ENCODE assay signal across 1 cellular context in the genomic region with DNA sequence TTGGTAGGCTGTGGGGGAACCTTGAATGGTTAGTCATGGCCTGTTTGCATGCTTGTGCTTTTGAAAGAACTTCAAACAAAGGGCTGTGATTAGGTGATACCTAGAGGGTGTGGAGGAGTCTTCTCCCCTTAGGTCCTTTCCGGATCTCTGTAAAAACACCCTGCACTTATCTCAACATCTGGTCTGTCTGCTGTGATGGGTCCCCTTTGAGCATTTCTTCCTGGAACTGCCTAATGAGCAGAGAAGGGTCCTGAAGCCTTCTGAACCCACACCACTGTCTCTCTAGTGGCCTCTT.
A peak's percentile ranks its signal among the peaks of the same experiment; 100 is the strongest.
TF ChIP-seq lines count a peak whose summit lies in the region.

No MANE protein-coding gene starts in this region.

TF ChIP-seq in HepG2, 621 proteins besides CTCF, POLR2A, EP300 and RAD21 (continued from another document):
- TF ChIP-seq TFAP4 (IDR thresholded peaks at IDR 0.05; ENCODE audit: borderline replicate concordance, low read depth) (no peak), RARA (CRISPR knock-in tag; IDR thresholded peaks at IDR 0.05) (0 out of 2 replicates have a peak, but pooled peaks have one; percentile 8), ZNF326 (CRISPR knock-in tag; IDR thresholded peaks at IDR 0.05; ENCODE audit: borderline replicate concordance) (no peak), GFI1 (CRISPR knock-in tag; IDR thresholded peaks at IDR 0.05; ENCODE audit: borderline replicate concordance) (peak; percentile 56; the same call in 1 of the 2 replicates), CENPX (CRISPR knock-in tag; IDR thresholded peaks at IDR 0.05) (no peak), ELK4 (CRISPR knock-in tag; IDR thresholded peaks at IDR 0.05; ENCODE audit: borderline replicate concordance) (no peak), KLF11 (CRISPR knock-in tag; IDR thresholded peaks at IDR 0.05) (no peak)
